In genomic region chr19:57803594-57804325, GRCh38 we compare ENCODE assay signal across 8 cellular contexts. TPM values are rescaled to one million over a fixed set of nuclear protein-coding genes. Genes with fewer than 3 reads are reported as not detected.
A peak's percentile ranks its signal among the peaks of the same experiment; 100 is the strongest.
DNase-seq lines count a peak whose midpoint lies in the region; ATAC-seq, FAIRE-seq and TF ChIP-seq lines count a peak whose summit lies in the region.

No MANE protein-coding gene starts in this region.

- TF ChIP-seq POLR2A in heart left ventricle (IDR thresholded peaks at IDR 0.05), result no peak

- H3K27me3 Mint-ChIP-seq in activated T-helper 1 cell treated with anti-CD3 and anti-CD28 coated beads, Interleukin-12 subunit alpha, Interleukin-12 subunit beta, Interleukin-2, Interleukin-4 antibody, amounts not matched to agents 30 ng/mL and 10 ng/mL and 1 ng/mL, durations not matched to agents 14 hours and 24 hours and 36 hours (ENCODE audit: insufficient read depth), result no peaks in the 10 kb centered on the region

- peak overlapping the region; percentile 52 for H3K27ac Mint-ChIP-seq in activated T-helper 1 cell treated with anti-CD3 and anti-CD28 coated beads, Interleukin-12 subunit alpha, Interleukin-12 subunit beta, Interleukin-2, Interleukin-4 antibody, amounts not matched to agents 30 ng/mL and 10 ng/mL and 1 ng/mL, durations not matched to agents 14 hours and 24 hours and 36 hours

- H3K4me3 ChIP-seq in heart left ventricle (peak overlapping the region in 11 of 12 donors; percentile 21 to 66 (median 51)), pancreas (peak overlapping the region in 2 of 4 donors; percentile 24 to 36)

- H3K36me3 ChIP-seq in heart left ventricle (peaks cover 0 to 58% (median 21%) of the 10 kb centered on the region in 9 donors), pancreas (peaks cover 0 to 5% (median 0%) of the 10 kb centered on the region in 3 donors)

- ATAC-seq in heart left ventricle, result peak; percentile 14 to 60 (median 50)
- peak; percentile 30 to 65 (median 56) for ATAC-seq in pancreas
- ATAC-seq in HG03469 (IDR thresholded peaks at IDR 0.05; ENCODE audit: unreplicated experiment), result no peak

- peak; percentile 26 for DNase-seq in activated CD4-positive, alpha-beta T cell treated with anti-CD3 and anti-CD28 coated beads for 48 hours
- DNase-seq in activated CD4-positive, alpha-beta T cell treated with anti-CD3 and anti-CD28 coated beads for 1 hour, result no peak
- DNase-seq in activated T-helper 1 cell treated with anti-CD3 and anti-CD28 coated beads, Interleukin-12 subunit alpha, Interleukin-12 subunit beta, Interleukin-2, Interleukin-4 antibody, amounts not matched to agents 30 ng/mL and 10 ng/mL and 1 ng/mL, durations not matched to agents 14 hours and 24 hours and 36 hours (ENCODE audit: low spot score), result no peak
- DNase-seq in heart left ventricle (peak in 1 of 5 donors; percentile 66), pancreas (no peak), globus pallidus (ENCODE audit: low spot score) (no peak), NCI-H510A (lab: John Stamatoyannopoulos, UW) (no peak)

- H3K36me3 Mint-ChIP-seq in activated T-helper 1 cell treated with anti-CD3 and anti-CD28 coated beads, Interleukin-12 subunit alpha, Interleukin-12 subunit beta, Interleukin-2, Interleukin-4 antibody, amounts not matched to agents 30 ng/mL and 10 ng/mL and 1 ng/mL, durations not matched to agents 14 hours and 24 hours and 36 hours (ENCODE audit: low read depth), result peaks cover 46% of the 10 kb centered on the region

- no peaks in the 10 kb centered on the region for H3K9me3 ChIP-seq in heart left ventricle
- no peaks in the 10 kb centered on the region for H3K9me3 ChIP-seq in pancreas

- H3K27ac ChIP-seq in heart left ventricle (peak overlapping the region in 11 of 12 donors; percentile 44 to 83 (median 61)), pancreas (peak overlapping the region; percentile 20 to 72 (median 50))

- TF ChIP-seq CTCF in heart left ventricle (IDR thresholded peaks at IDR 0.05), result no peak
- TF ChIP-seq CTCF in pancreas (IDR thresholded peaks at IDR 0.05), result no peak

- H3K27me3 ChIP-seq in heart left ventricle (no peaks in the 10 kb centered on the region), pancreas (no peaks in the 10 kb centered on the region)

- FAIRE-seq in pancreas (lab: Jason Lieb, UNC), result no peak

- H3K4me1 ChIP-seq in heart left ventricle, result peaks cover 0 to 53% (median 16%) of the 10 kb centered on the region in 12 donors
- H3K4me1 ChIP-seq in pancreas, result peaks cover 0 to 3% (median 0%) of the 10 kb centered on the region in 3 donors

- H3K4me1 Mint-ChIP-seq in activated T-helper 1 cell treated with anti-CD3 and anti-CD28 coated beads, Interleukin-12 subunit alpha, Interleukin-12 subunit beta, Interleukin-2, Interleukin-4 antibody, amounts not matched to agents 30 ng/mL and 10 ng/mL and 1 ng/mL, durations not matched to agents 14 hours and 24 hours and 36 hours (ENCODE audit: low read depth), result peaks cover 23% of the 10 kb centered on the region

- 13 to 22% (median 20%) methylated on average over 19 of the region's 19 CpGs for WGBS in heart left ventricle, 4 donors
- 33 to 41% methylated on average over 18 to 19 of the region's 19 CpGs for WGBS in pancreas, 2 donors

- H3K4me3 Mint-ChIP-seq in activated T-helper 1 cell treated with anti-CD3 and anti-CD28 coated beads, Interleukin-12 subunit alpha, Interleukin-12 subunit beta, Interleukin-2, Interleukin-4 antibody, amounts not matched to agents 30 ng/mL and 10 ng/mL and 1 ng/mL, durations not matched to agents 14 hours and 24 hours and 36 hours, result peak overlapping the region; percentile 76

- H3K9me3 Mint-ChIP-seq in activated T-helper 1 cell treated with anti-CD3 and anti-CD28 coated beads, Interleukin-12 subunit alpha, Interleukin-12 subunit beta, Interleukin-2, Interleukin-4 antibody, amounts not matched to agents 30 ng/mL and 10 ng/mL and 1 ng/mL, durations not matched to agents 14 hours and 24 hours and 36 hours, result peaks cover 13% of the 10 kb centered on the region

- intact Hi-C loops in activated T-helper 1 cell treated with anti-CD3 and anti-CD28 coated beads, Interleukin-12 subunit alpha, Interleukin-12 subunit beta, Interleukin-2, Interleukin-4 antibody, amounts not matched to agents 30 ng/mL and 10 ng/mL and 1 ng/mL, durations not matched to agents 14 hours and 24 hours and 36 hours (cut with micrococcal nuclease), result no loop called here
- intact Hi-C loops in heart left ventricle (cut with DNase I) (no loop called here), pancreas (cut with DNase I) (no loop called here)

RNA-seq across cellular contexts. Expression of gene ZNF552, which starts 11.0 kb away (rescaled TPM):
- 9.0 and 10.7 TPM in 2 replicates for total RNA-seq in activated T-helper 1 cell treated with anti-CD3 and anti-CD28 coated beads, Interleukin-12 subunit alpha, Interleukin-12 subunit beta, Interleukin-2, Interleukin-4 antibody, amounts not matched to agents 30 ng/mL and 10 ng/mL and 1 ng/mL, durations not matched to agents 14 hours and 24 hours and 36 hours
- total RNA-seq in heart left ventricle (1 to 10 TPM; 2.6 to 5.2 (median 3.9) TPM), pancreas (1 to 10 TPM; 3.4 to 5.8 (median 4.1) TPM)
- polyA plus RNA-seq in heart left ventricle (1 to 10 TPM; 1.7 to 3.4 TPM), pancreas (1 to 10 TPM; 3.4 to 4.7 TPM)

RNA-seq across cellular contexts. Expression of gene ZNF587B, which starts 26.3 kb away (rescaled TPM):
- total RNA-seq in activated T-helper 1 cell treated with anti-CD3 and anti-CD28 coated beads, Interleukin-12 subunit alpha, Interleukin-12 subunit beta, Interleukin-2, Interleukin-4 antibody, amounts not matched to agents 30 ng/mL and 10 ng/mL and 1 ng/mL, durations not matched to agents 14 hours and 24 hours and 36 hours, result 25.1 and 26.7 TPM in 2 replicates
- total RNA-seq in heart left ventricle (1 to 10 TPM; 4.6 to 9.2 (median 6.5) TPM), pancreas (10 to 100 TPM in 1 of 6 donors, 1 to 10 TPM in 5; 8.0 to 10.3 (median 9.0) TPM)
- polyA plus RNA-seq in heart left ventricle (1 to 10 TPM; 2.9 to 5.9 TPM), pancreas (1 to 10 TPM; 4.4 to 8.4 TPM)

RNA-seq across cellular contexts. Expression of gene ZNF586, which starts 34.3 kb away (rescaled TPM):
- 13.6 and 13.8 TPM in 2 replicates for total RNA-seq in activated T-helper 1 cell treated with anti-CD3 and anti-CD28 coated beads, Interleukin-12 subunit alpha, Interleukin-12 subunit beta, Interleukin-2, Interleukin-4 antibody, amounts not matched to agents 30 ng/mL and 10 ng/mL and 1 ng/mL, durations not matched to agents 14 hours and 24 hours and 36 hours
- 10 to 100 TPM in 7 of 9 donors, 1 to 10 TPM in 2; 6.7 to 13.3 (median 11.9) TPM for total RNA-seq in heart left ventricle
- 1 to 10 TPM; 8.5 to 9.2 TPM for polyA plus RNA-seq in heart left ventricle
- total RNA-seq in pancreas, result 10 to 100 TPM in 1 of 6 donors, 1 to 10 TPM in 5; 3.9 to 12.9 (median 5.3) TPM
- 1 to 10 TPM; 3.0 to 4.3 TPM for polyA plus RNA-seq in pancreas

RNA-seq across cellular contexts. Expression of gene ZNF587, which starts 45.9 kb away (rescaled TPM):
- 29.4 and 29.6 TPM in 2 replicates for total RNA-seq in activated T-helper 1 cell treated with anti-CD3 and anti-CD28 coated beads, Interleukin-12 subunit alpha, Interleukin-12 subunit beta, Interleukin-2, Interleukin-4 antibody, amounts not matched to agents 30 ng/mL and 10 ng/mL and 1 ng/mL, durations not matched to agents 14 hours and 24 hours and 36 hours
- total RNA-seq in heart left ventricle (10 to 100 TPM in 7 of 9 donors, 1 to 10 TPM in 2; 9.4 to 25.4 (median 15.0) TPM), pancreas (10 to 100 TPM; 12.2 to 29.5 (median 16.1) TPM)
- polyA plus RNA-seq in heart left ventricle (10 to 100 TPM in 1 of 2 donors, 1 to 10 TPM in 1; 8.9 to 23.3 TPM), pancreas (10 to 100 TPM in 1 of 2 donors, 1 to 10 TPM in 1; 9.3 to 28.2 TPM)

RNA-seq across cellular contexts. Expression of gene ZNF776, which starts 57.1 kb away (rescaled TPM):
- 6.8 and 6.9 TPM in 2 replicates for total RNA-seq in activated T-helper 1 cell treated with anti-CD3 and anti-CD28 coated beads, Interleukin-12 subunit alpha, Interleukin-12 subunit beta, Interleukin-2, Interleukin-4 antibody, amounts not matched to agents 30 ng/mL and 10 ng/mL and 1 ng/mL, durations not matched to agents 14 hours and 24 hours and 36 hours
- total RNA-seq in heart left ventricle (10 to 100 TPM in 7 of 9 donors, 1 to 10 TPM in 2; 8.1 to 17.3 (median 12.9) TPM), pancreas (10 to 100 TPM in 1 of 6 donors, 1 to 10 TPM in 5; 2.9 to 10.8 (median 4.5) TPM)
- polyA plus RNA-seq in heart left ventricle (1 to 10 TPM; 4.8 to 9.6 TPM), pancreas (1 to 10 TPM; 2.9 to 6.3 TPM)
